17 cellular contexts compared by ENCODE assay signal in the genomic region with DNA sequence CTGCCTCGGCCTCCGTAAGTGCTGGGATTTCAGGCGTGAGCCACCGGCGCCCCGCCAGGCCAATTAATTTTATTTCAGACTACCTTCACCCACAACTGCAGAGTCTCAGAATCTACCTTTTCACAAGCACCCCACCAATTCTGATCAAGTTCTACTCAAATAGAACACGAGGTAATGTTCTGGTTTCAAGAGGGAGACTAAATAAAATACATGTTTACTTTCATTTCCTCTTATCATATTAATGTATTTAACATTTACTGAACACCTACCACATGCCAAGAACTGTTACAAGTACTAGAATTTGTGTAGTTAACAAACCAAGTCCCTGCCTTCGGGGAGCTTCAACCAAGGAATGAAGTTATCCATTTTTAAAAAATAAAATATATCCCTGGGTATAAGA.
DNase-seq lines count a peak whose midpoint lies in the region; ATAC-seq and TF ChIP-seq lines count a peak whose summit lies in the region.
"Had no signal": no experiment of that assay in that cellular context is flagged by ENCODE, and none has a peak within 500 bp of the region (broad histone marks: within the 10 kb centered on the region; RNA-seq: fewer than 3 reads in every experiment).

No MANE protein-coding gene starts in this region.

- peaks cover 3% of the 10 kb centered on the region for H3K4me1 Mint-ChIP-seq in memory B cell
- no peaks in the 10 kb centered on the region for H3K4me1 Mint-ChIP-seq in T-helper 2 cell treated with Interferon-gamma antibody and Interleukin-4, amounts not matched to agents 5 μg/mL and 100 μg/mL, for 36 hours (ENCODE audit: low read depth)

- H3K27me3 Mint-ChIP-seq in memory B cell, result no peaks in the 10 kb centered on the region
- peaks cover 3% of the 10 kb centered on the region for H3K27me3 Mint-ChIP-seq in T-helper 2 cell treated with Interferon-gamma antibody and Interleukin-4, amounts not matched to agents 5 μg/mL and 100 μg/mL, for 36 hours (ENCODE audit: low read depth)
- H3K27me3 Mint-ChIP-seq: CD4-positive, CD25-positive, alpha-beta regulatory T cell had no signal

- H3K27ac Mint-ChIP-seq in memory B cell, result peak overlapping the region; percentile 25
- H3K27ac Mint-ChIP-seq in T-helper 2 cell treated with Interferon-gamma antibody and Interleukin-4, amounts not matched to agents 5 μg/mL and 100 μg/mL, for 36 hours, result no peak overlapping the region

- no peaks in the 10 kb centered on the region for H3K9me3 Mint-ChIP-seq in memory B cell
- no peaks in the 10 kb centered on the region for H3K9me3 Mint-ChIP-seq in T-helper 2 cell treated with Interferon-gamma antibody and Interleukin-4, amounts not matched to agents 5 μg/mL and 100 μg/mL, for 36 hours
- H3K9me3 Mint-ChIP-seq: CD4-positive, CD25-positive, alpha-beta regulatory T cell had no signal

- in situ Hi-C loops in GM13976 (cut with MboI; ENCODE audit: low sequenced_read_pairs, unreplicated experiment), result no loop called here

- H3K36me3 Mint-ChIP-seq in memory B cell, result peaks cover 2% of the 10 kb centered on the region
- peaks cover 4% of the 10 kb centered on the region for H3K36me3 Mint-ChIP-seq in T-helper 2 cell treated with Interferon-gamma antibody and Interleukin-4, amounts not matched to agents 5 μg/mL and 100 μg/mL, for 36 hours (ENCODE audit: low read depth)

- ATAC-seq in HG02870 (IDR thresholded peaks at IDR 0.05; ENCODE audit: unreplicated experiment) (peak; percentile 49), memory B cell (ENCODE audit: low read depth) (peak; percentile 56)

- no peak for TF ChIP-seq CTCF in GM13976 (IDR thresholded peaks at IDR 0.05; ENCODE audit: borderline replicate concordance, control extremely low read depth, extremely low read depth, insufficient read depth, missing control alignments)

- H3K4me3 Mint-ChIP-seq in memory B cell, result peak overlapping the region; percentile 61
- H3K4me3 Mint-ChIP-seq in T-helper 2 cell treated with Interferon-gamma antibody and Interleukin-4, amounts not matched to agents 5 μg/mL and 100 μg/mL, for 36 hours, result no peak overlapping the region
- H3K4me3 Mint-ChIP-seq: CD4-positive, CD25-positive, alpha-beta regulatory T cell had no signal

- DNase-seq in GM13976 (ENCODE audit: low spot score) (peak; percentile 42), memory B cell (ENCODE audit: low spot score in 2 of 2) (peak in 1 of 2 donors; percentile 0), DMS79 (lab: John Stamatoyannopoulos, UW) (no peak), NCI-H69 (lab: John Stamatoyannopoulos, UW) (no peak), NCI-H226 (no peak)
- DNase-seq in T-helper 2 cell treated with Interferon-gamma antibody and Interleukin-4, amounts not matched to agents 5 μg/mL and 100 μg/mL, for 36 hours (ENCODE audit: low spot score), result no peak
- DNase-seq: CD4-positive, CD25-positive, alpha-beta regulatory T cell; DMS53; H7; IMR-90; Kasumi-1; MM.1S; NCI-H1105 treated with DMSO at 0.1 percent for 48 hours; NCI-H1930; NCI-H82; SW 1271 had no signal
